Comparison of ENCODE assay signal across 21 cellular contexts in genomic region chr3:142981108-142981507, GRCh38. TPM values are rescaled to one million over a fixed set of nuclear protein-coding genes. Genes with fewer than 3 reads are reported as not detected.
DNase-seq lines count a peak whose midpoint lies in the region; ATAC-seq and TF ChIP-seq lines count a peak whose summit lies in the region.
"Had no signal": no experiment of that assay in that cellular context is flagged by ENCODE, and none has a peak within 500 bp of the region (broad histone marks: within the 10 kb centered on the region; RNA-seq: fewer than 3 reads in every experiment).

No MANE protein-coding gene starts in this region.

- no peak overlapping the region for H3K4me3 ChIP-seq in fibroblast of the aortic adventitia (ENCODE audit: low read depth, low read length)
- H3K4me3 ChIP-seq: sigmoid colon, suprapubic skin had no signal

- ATAC-seq in HG03469 (IDR thresholded peaks at IDR 0.05; ENCODE audit: unreplicated experiment) (no peak), HG03571 (IDR thresholded peaks at IDR 0.05; ENCODE audit: unreplicated experiment) (no peak)
- ATAC-seq: activated CD4-positive, alpha-beta T cell treated with anti-CD3 and anti-CD28 coated beads for 36 hours had no signal

- DNase-seq in CD1c-positive myeloid dendritic cell (ENCODE audit: extremely low spot score) (peak; percentile 27), HCEC 1CT (peak; percentile 7), OCI-M1 (lab: John Stamatoyannopoulos, UW) (peak; percentile 45), fibroblast of the aortic adventitia (ENCODE audit: low read depth) (no peak), AG20443 (ENCODE audit: low spot score) (no peak), NCI-H345 treated with DMSO at 0.1 percent for 48 hours (lab: John Stamatoyannopoulos, UW; ENCODE audit: unreplicated experiment) (no peak)
- DNase-seq: activated CD4-positive, alpha-beta T cell treated with anti-CD3 and anti-CD28 coated beads for 36 hours; activated CD8-positive, alpha-beta memory T cell treated with anti-CD3 and anti-CD28 coated beads, Interleukin-2, amount 50 U/mL, for 4 hours; activated naive CD4-positive, alpha-beta T cell treated with anti-CD3 and anti-CD28 coated beads for 36 hours; C1 segment of cervical spinal cord; cortex of kidney; GOT3; kidney glomerular epithelial cell; NCI-H524 treated with DMSO at 0.1 percent for 48 hours; sigmoid colon; stimulated activated CD4-positive, alpha-beta T cell treated with anti-CD3 and anti-CD28 coated beads, Interleukin-4, amount 100 ng/mL, for 1 hour; stimulated activated CD8-positive, alpha-beta memory T cell treated with anti-CD3 and anti-CD28 coated beads, Interleukin-4, amount 100 ng/mL, for 48 hours had no signal

- TF ChIP-seq CTCF in fibroblast of the aortic adventitia (IDR thresholded peaks at IDR 0.05; ENCODE audit: insufficient read depth, low read length) = peak; percentile 1

RNA-seq across cellular contexts. Expression of gene PAQR9, which starts 17.6 kb away (rescaled TPM):
- 0.09 TPM in 1 of 2 replicates, not detected in the other for total RNA-seq in fibroblast of the aortic adventitia (ENCODE audit: low replicate concordance)
- total RNA-seq: activated CD4-positive, alpha-beta T cell treated with anti-CD3 and anti-CD28 coated beads for 36 hours; activated naive CD4-positive, alpha-beta T cell treated with anti-CD3 and anti-CD28 coated beads for 36 hours; sigmoid colon; suprapubic skin; T-helper 1 cell treated with Interleukin-12 subunit alpha and Interleukin-12 subunit beta and Interleukin-4 antibody, amounts not matched to agents 30 ng/mL and 1 ng/mL, for 36 hours had no signal

RNA-seq across cellular contexts. Expression of gene U2SURP, which starts 20.3 kb away (rescaled TPM):
- 99.1 and 128 TPM in 2 replicates for total RNA-seq in fibroblast of the aortic adventitia (ENCODE audit: low replicate concordance)

Comparison
In these comparisons a context has a peak if more than half of its experiments do, and no peak if none do; other contexts are left out.
1. DNase-seq: peak in CD1c-positive myeloid dendritic cell (single experiment), HCEC 1CT (single experiment) and OCI-M1 (single experiment); none in fibroblast of the aortic adventitia (single experiment), AG20443 (single experiment) and NCI-H345 treated with DMSO at 0.1 percent for 48 hours (single experiment).